In the genomic region with DNA sequence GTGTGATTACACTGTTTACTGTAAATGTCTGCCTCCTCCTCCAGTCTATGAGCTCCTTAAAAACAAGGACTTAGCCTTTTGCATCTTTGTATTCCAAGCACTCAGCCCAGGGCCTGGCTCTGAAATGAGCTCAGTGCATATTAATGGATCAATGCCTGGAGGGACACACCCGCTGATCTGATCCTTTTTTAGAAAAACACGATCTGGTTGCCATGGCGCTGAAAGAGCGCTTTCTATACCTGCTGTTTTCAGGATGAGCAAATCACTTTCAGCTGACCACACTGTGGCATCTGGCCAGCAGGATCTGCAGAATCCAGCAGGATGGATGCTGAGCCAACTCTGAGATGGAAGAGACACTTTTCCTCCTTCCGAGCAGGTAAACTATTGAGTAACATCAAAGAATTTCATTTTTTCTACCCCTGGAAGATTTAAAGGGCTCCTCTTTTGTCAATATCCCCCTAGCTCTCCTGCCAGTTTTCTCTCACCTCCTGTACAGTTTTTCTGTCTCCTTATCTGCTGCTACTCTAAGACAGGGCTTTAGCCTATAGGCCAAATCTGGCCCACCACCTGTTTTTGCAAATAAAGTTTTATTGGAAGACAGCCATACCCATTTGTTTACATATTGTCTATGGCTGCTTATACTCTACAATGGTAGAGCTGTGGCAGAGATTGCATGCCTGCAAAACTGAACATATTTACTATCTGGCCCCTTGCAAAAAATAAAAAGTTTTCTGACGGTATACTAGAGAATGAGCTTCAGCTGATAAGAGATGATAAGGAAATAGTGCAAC, we compare ENCODE assay signal across 16 cellular contexts. TPM values are rescaled to one million over a fixed set of nuclear protein-coding genes. Genes with fewer than 3 reads are reported as not detected.
DNase-seq lines count a peak whose midpoint lies in the region; ATAC-seq and TF ChIP-seq lines count a peak whose summit lies in the region.
"Had no signal": no experiment of that assay in that cellular context is flagged by ENCODE, and none has a peak within 500 bp of the region (broad histone marks: within the 10 kb centered on the region; RNA-seq: fewer than 3 reads in every experiment).

No MANE protein-coding gene starts in this region.

- H3K4me3 Mint-ChIP-seq in neural crest cell, result no peak overlapping the region
- H3K4me3 Mint-ChIP-seq in CD8-positive, alpha-beta memory T cell, result no peak overlapping the region
- H3K4me3 Mint-ChIP-seq: nephron had no signal

- H3K27ac Mint-ChIP-seq in neural crest cell (ENCODE audit: unreplicated experiment), result no peak overlapping the region
- no peak overlapping the region for H3K27ac Mint-ChIP-seq in CD8-positive, alpha-beta memory T cell
- H3K27ac Mint-ChIP-seq: nephron had no signal

- no peaks in the 10 kb centered on the region for H3K9me3 Mint-ChIP-seq in neural crest cell
- no peaks in the 10 kb centered on the region for H3K9me3 Mint-ChIP-seq in CD8-positive, alpha-beta memory T cell
- H3K9me3 Mint-ChIP-seq: nephron had no signal

- no peak overlapping the region for H3K27ac ChIP-seq in CD8-positive, alpha-beta memory T cell (ENCODE audit: low read depth, low read length)
- H3K27ac ChIP-seq: heart left ventricle, SJSA1, thoracic aorta had no signal

- POLR2A ChIA-PET in CD8-positive, alpha-beta memory T cell (lab: Charles Lee), result no interaction called here

- DNase-seq in M059J (ENCODE audit: low read depth) (peak; percentile 37), NCI-H748 treated with DMSO at 0.1 percent for 48 hours (lab: John Stamatoyannopoulos, UW) (peak; percentile 95), ecto neural progenitor cell (ENCODE audit: low spot score) (peak; percentile 87), neural crest cell (ENCODE audit: low read depth, low spot score) (peak; percentile 8), SK-N-DZ (ENCODE audit: low spot score) (no peak)
- no peak for DNase-seq in CD8-positive, alpha-beta memory T cell
- DNase-seq: activated CD4-positive, alpha-beta T cell treated with anti-CD3 and anti-CD28 coated beads, Interleukin-2, amount 50 U/mL, for 4 hours; aorta; heart left ventricle; KG1; stimulated activated CD4-positive, alpha-beta T cell treated with anti-CD3 and anti-CD28 coated beads, Interleukin-4, amount 100 ng/mL, for 1 hour had no signal

- H3K36me3 Mint-ChIP-seq in neural crest cell (ENCODE audit: low read depth), result peaks cover 7% of the 10 kb centered on the region
- H3K36me3 Mint-ChIP-seq in CD8-positive, alpha-beta memory T cell, result peaks cover 0 to 17% (median 4%) of the 10 kb centered on the region in 3 donors

- ATAC-seq in GM18868 (IDR thresholded peaks at IDR 0.05; ENCODE audit: unreplicated experiment) (no peak), HG03135 (IDR thresholded peaks at IDR 0.05; ENCODE audit: unreplicated experiment) (no peak)
- ATAC-seq: heart left ventricle had no signal

- CTCF ChIA-PET in CD8-positive, alpha-beta memory T cell (lab: Charles Lee), result interaction anchor here (0.8 kb wide), 1 partner anchor 13 kb away, joined by 3 read pairs; no protein-coding TSS in a partner anchor

- H3K9me3 ChIP-seq in CD8-positive, alpha-beta memory T cell (ENCODE audit: low read length), result no peaks in the 10 kb centered on the region
- H3K9me3 ChIP-seq: heart left ventricle, SJSA1, thoracic aorta had no signal

- H3K4me1 Mint-ChIP-seq in neural crest cell, result no peaks in the 10 kb centered on the region
- no peaks in the 10 kb centered on the region for H3K4me1 Mint-ChIP-seq in CD8-positive, alpha-beta memory T cell
- H3K4me1 Mint-ChIP-seq: nephron had no signal

- H3K27me3 ChIP-seq in CD8-positive, alpha-beta memory T cell (ENCODE audit: insufficient read depth, low read length, poor library complexity, severe bottlenecking), result no peaks in the 10 kb centered on the region
- H3K27me3 ChIP-seq: heart left ventricle, SJSA1 had no signal

- TF ChIP-seq CTCF in neural crest cell (conservative IDR thresholded peaks at IDR 0.05), result no peak

- H3K27me3 Mint-ChIP-seq in neural crest cell (ENCODE audit: low read depth), result no peaks in the 10 kb centered on the region
- H3K27me3 Mint-ChIP-seq in CD8-positive, alpha-beta memory T cell, result no peaks in the 10 kb centered on the region

- no peak overlapping the region for H3K4me3 ChIP-seq in CD8-positive, alpha-beta memory T cell (ENCODE audit: low read length)
- H3K4me3 ChIP-seq: heart left ventricle, SJSA1, thoracic aorta had no signal

- H3K36me3 ChIP-seq in CD8-positive, alpha-beta memory T cell (ENCODE audit: insufficient read depth, low read length), result peaks cover 3% of the 10 kb centered on the region
- H3K36me3 ChIP-seq: SJSA1, thoracic aorta had no signal

- no peaks in the 10 kb centered on the region for H3K4me1 ChIP-seq in CD8-positive, alpha-beta memory T cell (ENCODE audit: insufficient read depth, low read length)
- H3K4me1 ChIP-seq: SJSA1 had no signal

RNA-seq across cellular contexts. Expression of a gene that starts 37.6 kb away (rescaled TPM):
- total RNA-seq in M059J (2014; rRNA removed; shearing (Covaris generic)), result 91.7 and 97.2 TPM in 2 replicates
- 151 and 152 TPM in 2 replicates for total RNA-seq in neural crest cell
- 94.0 and 112 TPM in 2 replicates for polyA plus RNA-seq in SK-N-DZ (2014; cell fraction: cytosol; rRNA removed)
- polyA plus RNA-seq in SK-N-DZ (2014; cell fraction: nucleus; rRNA removed), result 98.7 and 120 TPM in 2 replicates
- total RNA-seq in CD8-positive, alpha-beta memory T cell, result 100 to 1,000 TPM; 311 to 329 TPM
- 92.0 TPM for polyA plus RNA-seq in CD8-positive, alpha-beta memory T cell

RNA-seq across cellular contexts. Expression of a gene that starts 52.4 kb away (rescaled TPM):
- total RNA-seq in M059J (2014; rRNA removed; shearing (Covaris generic)), result 42.7 and 68.0 TPM in 2 replicates
- total RNA-seq in neural crest cell, result 73.1 and 77.5 TPM in 2 replicates
- 198 and 218 TPM in 2 replicates for polyA plus RNA-seq in SK-N-DZ (2014; cell fraction: cytosol; rRNA removed)
- polyA plus RNA-seq in SK-N-DZ (2014; cell fraction: nucleus; rRNA removed), result 102 and 141 TPM in 2 replicates
- total RNA-seq in CD8-positive, alpha-beta memory T cell, result 10 to 100 TPM; 69.3 to 73.1 TPM
- polyA plus RNA-seq in CD8-positive, alpha-beta memory T cell, result 25.1 TPM

Comparison
In these comparisons a context has a peak if more than half of its experiments do, and no peak if none do; other contexts are left out.
1. DNase-seq: peak in M059J (single experiment), NCI-H748 treated with DMSO at 0.1 percent for 48 hours (single experiment), ecto neural progenitor cell (single experiment) and neural crest cell (single experiment); none in SK-N-DZ (single experiment) and CD8-positive, alpha-beta memory T cell (0 of 5).